In the genomic region with DNA sequence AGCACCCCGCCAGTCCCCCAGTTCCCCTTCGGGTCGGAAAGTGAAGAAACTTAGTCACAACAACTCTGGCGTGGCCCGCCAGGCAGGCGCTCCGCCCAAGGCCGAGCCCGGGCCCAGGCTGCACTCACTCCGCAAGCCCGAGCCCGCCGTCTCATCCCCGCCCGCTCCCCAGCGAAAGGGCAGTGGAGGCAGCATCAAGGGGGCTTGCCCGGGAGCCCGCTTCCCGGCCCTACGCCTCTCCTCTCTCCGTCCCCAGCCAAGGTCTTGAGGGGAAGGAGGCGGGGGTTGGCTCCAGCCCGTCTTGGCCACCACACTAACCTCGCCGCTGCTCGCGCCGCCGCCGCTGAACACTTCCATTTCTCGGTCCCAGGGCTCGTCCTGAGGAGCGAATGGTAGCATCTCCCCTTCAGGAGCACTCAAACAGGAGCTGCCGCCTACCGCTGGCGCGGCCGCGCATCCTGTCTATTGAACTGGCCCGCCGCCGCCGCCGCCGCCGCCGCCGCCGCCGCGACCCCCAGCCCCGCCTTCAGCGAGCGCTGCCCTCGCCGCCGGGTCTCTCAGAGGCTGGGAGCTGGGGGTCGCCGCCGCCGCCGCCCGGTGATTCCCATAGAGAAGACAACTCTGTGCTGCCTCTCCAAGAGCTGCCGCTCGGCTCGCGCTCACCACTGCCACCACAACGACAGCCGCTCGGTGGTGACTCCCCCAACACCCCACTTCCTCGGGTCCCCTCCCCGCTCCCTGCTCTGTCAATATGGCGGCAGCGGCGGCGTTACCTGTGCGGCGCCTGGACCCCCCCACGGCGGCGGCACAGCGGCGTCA, we compare ENCODE assay signal across 8 cellular contexts. TPM values are rescaled to one million over a fixed set of nuclear protein-coding genes. Genes with fewer than 3 reads are reported as not detected.
DNase-seq lines count a peak whose midpoint lies in the region; ATAC-seq, FAIRE-seq and TF ChIP-seq lines count a peak whose summit lies in the region.

TSS of gene RPS6KA6 (minus strand) at position 699 of the 819 bp plus-strand sequence. CDS start at position 399, 300 bp downstream.

- dilution Hi-C loops in endothelial cell of umbilical vein (cut with MboI; ENCODE audit: extremely low pct_ligation_motif_present, low sequenced_read_pairs): no loop called here

- intact Hi-C loops in endothelial cell of umbilical vein (cut with micrococcal nuclease): no loop called here

- H3K9me1 ChIP-seq in endothelial cell of umbilical vein (replicated peaks; ENCODE audit: control insufficient read depth, extremely low read depth, insufficient read depth, low read length): no peaks in the 10 kb centered on the region

- WGBS in urinary bladder: 1% methylated on average over 79 of the region's 83 CpGs

- no peaks in the 10 kb centered on the region for H3K79me2 ChIP-seq in endothelial cell of umbilical vein (ENCODE audit: control insufficient read depth, insufficient read depth, low read length)

- no peak for TF ChIP-seq POLR2A in endothelial cell of umbilical vein (IDR thresholded peaks at IDR 0.05; ENCODE audit: low read depth, low read length)

- H3K27ac ChIP-seq in endothelial cell of umbilical vein (ENCODE audit: insufficient read depth, low read depth, low read length) (no peak within 1 kb of the TSS), muscle layer of colon (ENCODE audit: low read depth, low read length) (peak within 1 kb of the TSS; percentile 24), urinary bladder (ENCODE audit: low read depth) (peak within 1 kb of the TSS; percentile 29)

- POLR2A ChIA-PET in endothelial cell of umbilical vein (lab: Charles Lee): no interaction called here

- no peaks in the 10 kb centered on the region for H3K36me3 Mint-ChIP-seq in T-helper 1 cell treated with Interleukin-12 subunit alpha and Interleukin-12 subunit beta and Interleukin-4 antibody, amounts not matched to agents 30 μg/mL and 1 μg/mL, for 36 hours (ENCODE audit: low read depth)

- H3K9ac ChIP-seq in endothelial cell of umbilical vein (replicated peaks; ENCODE audit: extremely low read depth, insufficient read depth, low read length) (peak within 1 kb of the TSS; percentile 23), muscle layer of colon (ENCODE audit: low read length) (peak within 1 kb of the TSS; percentile 43)

- H3K4me1 Mint-ChIP-seq in T-helper 1 cell treated with Interleukin-12 subunit alpha and Interleukin-12 subunit beta and Interleukin-4 antibody, amounts not matched to agents 30 μg/mL and 1 μg/mL, for 36 hours (ENCODE audit: low read depth): no peaks in the 10 kb centered on the region

- CTCF ChIA-PET in endothelial cell of umbilical vein (lab: Charles Lee): no interaction called here

- H3K9me3 Mint-ChIP-seq in T-helper 1 cell treated with Interleukin-12 subunit alpha and Interleukin-12 subunit beta and Interleukin-4 antibody, amounts not matched to agents 30 μg/mL and 1 μg/mL, for 36 hours: no peaks in the 10 kb centered on the region

- H3K4me3 ChIP-seq in endothelial cell of umbilical vein (replicated peaks in 1 of 3; ENCODE audit: insufficient read depth in 1 of 3, low read depth in 1 of 3, low read length in 3 of 3) (peak within 1 kb of the TSS; percentile 31 to 42 (median 36)), muscle layer of colon (ENCODE audit: low read depth in 1 of 2, low read length in 2 of 2) (peak within 1 kb of the TSS; percentile 45 to 70), urinary bladder (ENCODE audit: low read depth, low read length) (peak within 1 kb of the TSS; percentile 53)

- no peaks in the 10 kb centered on the region for H4K20me1 ChIP-seq in endothelial cell of umbilical vein (replicated peaks; ENCODE audit: control insufficient read depth, extremely low read depth, insufficient read depth, low read length)

- H3K4me3 Mint-ChIP-seq in T-helper 1 cell treated with Interleukin-12 subunit alpha and Interleukin-12 subunit beta and Interleukin-4 antibody, amounts not matched to agents 30 μg/mL and 1 μg/mL, for 36 hours: peak within 1 kb of the TSS; percentile 57

- H3K4me1 ChIP-seq in endothelial cell of umbilical vein (ENCODE audit: control insufficient read depth, extremely low read depth, insufficient read depth, low read length) (peaks cover 7% of the 10 kb centered on the region), muscle layer of colon (ENCODE audit: insufficient read depth, low read length) (no peaks in the 10 kb centered on the region), urinary bladder (ENCODE audit: insufficient read depth) (no peaks in the 10 kb centered on the region)

- H2AFZ ChIP-seq in endothelial cell of umbilical vein (ENCODE audit: low read depth, low read length): peak within 1 kb of the TSS; percentile 88

- no TSS peak for BruUV-seq in endothelial cell of umbilical vein (replicated peaks; lab: Mats Ljungman, UMichigan)

- DNase-seq in T-helper 1 cell: no peak
- peak; percentile 29 for DNase-seq in endothelial cell of umbilical vein (ENCODE audit: low read depth, low spot score)

- ATAC-seq in HG03095 (IDR thresholded peaks at IDR 0.05; ENCODE audit: unreplicated experiment) (peak; percentile 43), SK-N-SH treated with all-trans-retinoic acid at 6 μM for 48 hours (peak; percentile 79), GM21825 (IDR thresholded peaks at IDR 0.05; ENCODE audit: unreplicated experiment) (no peak)

- no peak for TF ChIP-seq CTCF in endothelial cell of umbilical vein (IDR thresholded peaks at IDR 0.05; ENCODE audit: extremely low read depth in 1 of 2, insufficient read depth in 1 of 2, low read depth in 1 of 2, low read length in 2 of 2)

- H3K36me3 ChIP-seq in endothelial cell of umbilical vein (ENCODE audit: control insufficient read depth in 2 of 2, extremely low read depth in 1 of 2, insufficient read depth in 2 of 2, low read length in 2 of 2) (no peaks in the 10 kb centered on the region), muscle layer of colon (ENCODE audit: insufficient read depth, low read length) (no peaks in the 10 kb centered on the region), urinary bladder (ENCODE audit: insufficient read depth) (no peaks in the 10 kb centered on the region)

- H3K27me3 ChIP-seq in endothelial cell of umbilical vein (ENCODE audit: control insufficient read depth in 2 of 2, insufficient read depth in 2 of 2, low read length in 2 of 2) (peaks cover 0 to 2% of the 10 kb centered on the region in 2 experiments), muscle layer of colon (ENCODE audit: control insufficient read depth in 1 of 2, insufficient read depth in 2 of 2, low read length in 2 of 2) (no peaks in the 10 kb centered on the region)

- FAIRE-seq in endothelial cell of umbilical vein (lab: Jason Lieb, UNC): peak; percentile 38

- H3K4me2 ChIP-seq in endothelial cell of umbilical vein (ENCODE audit: insufficient read depth, low read length): peak within 1 kb of the TSS; percentile 79

- H3K27me3 Mint-ChIP-seq in T-helper 1 cell treated with Interleukin-12 subunit alpha and Interleukin-12 subunit beta and Interleukin-4 antibody, amounts not matched to agents 30 μg/mL and 1 μg/mL, for 36 hours (ENCODE audit: low read depth): peaks cover 13% of the 10 kb centered on the region

- H3K9me3 ChIP-seq in endothelial cell of umbilical vein (replicated peaks; ENCODE audit: control insufficient read depth, insufficient read depth, low read length): no peaks in the 10 kb centered on the region
- no peaks in the 10 kb centered on the region for H3K9me3 ChIP-seq in muscle layer of colon (ENCODE audit: low read length)

- no peak within 1 kb of the TSS for H3K27ac Mint-ChIP-seq in T-helper 1 cell treated with Interleukin-12 subunit alpha and Interleukin-12 subunit beta and Interleukin-4 antibody, amounts not matched to agents 30 μg/mL and 1 μg/mL, for 36 hours

TF ChIP-seq in SK-N-SH treated with all-trans-retinoic acid at 6 μM for 48 hours, 23 proteins besides CTCF, POLR2A, EP300 and RAD21 (continues in another document):
- no peak for TF ChIP-seq ESRRG (CRISPR knock-in tag; IDR thresholded peaks at IDR 0.05)

TF ChIP-seq in endothelial cell of umbilical vein, 7 proteins besides CTCF, POLR2A, EP300 and RAD21:
- TF ChIP-seq MAX (IDR thresholded peaks at IDR 0.05; ENCODE audit: insufficient read depth, insufficient read length) (no peak), JUN (IDR thresholded peaks at IDR 0.05; ENCODE audit: borderline replicate concordance, insufficient read depth, insufficient read length, low read depth) (no peak), EZH2 (IDR thresholded peaks at IDR 0.05; ENCODE audit: borderline replicate concordance, low read depth, low read length, severe bottlenecking) (no peak), MYC (IDR thresholded peaks at IDR 0.05; ENCODE audit: low read depth, low read length) (no peak), FOS (IDR thresholded peaks at IDR 0.05; ENCODE audit: borderline replicate concordance, insufficient read depth, low read length) (no peak), GATA2 (IDR thresholded peaks at IDR 0.05; ENCODE audit: insufficient read depth, insufficient read length, low read depth, low read length) (no peak), POLR2AphosphoS5 (IDR thresholded peaks at IDR 0.05; ENCODE audit: insufficient read depth, low read depth, low read length) (no peak)
TF ChIP-seq in endothelial cell of umbilical vein: peak in this region for 0.

RNA-seq across cellular contexts. Expression of gene RPS6KA6, which starts in this region (rescaled TPM):
- total RNA-seq in endothelial cell of umbilical vein (0.69 and 0.83 TPM in 2 replicates), urinary bladder (9.6 TPM)
- polyA plus RNA-seq in endothelial cell of umbilical vein (0.22 and 0.23 TPM in 2 replicates), urinary bladder (1.4 TPM)
- polyA plus RNA-seq in endothelial cell of umbilical vein (2011; cell fraction: cytosol; rRNA removed): 0.14 and 0.21 TPM in 2 replicates
- 1.3 and 1.4 TPM in 2 replicates for polyA plus RNA-seq in endothelial cell of umbilical vein (2011; cell fraction: nucleus; rRNA removed)
- 1.5 and 1.9 TPM in 2 replicates for polyA plus RNA-seq in endothelial cell of umbilical vein (2012)
- 0.17 TPM in 2 replicates for polyA minus RNA-seq in endothelial cell of umbilical vein
- not detected for polyA minus RNA-seq in endothelial cell of umbilical vein (2011; cell fraction: cytosol; rRNA and poly(A)+ RNA removed)
- polyA minus RNA-seq in endothelial cell of umbilical vein (2011; cell fraction: nucleus; rRNA and poly(A)+ RNA removed): 0.63 and 0.96 TPM in 2 replicates
